ENCODE assay signal across 1 cellular context in genomic region chr13:43830481-43830873, GRCh38.
TF ChIP-seq lines count a peak whose summit lies in the region.

No MANE protein-coding gene starts in this region.

TF ChIP-seq in GM23338, 12 proteins besides CTCF, POLR2A, EP300 and RAD21 (continued from another document):
- no peak for TF ChIP-seq ZNF462 (CRISPR knock-in tag; IDR thresholded peaks at IDR 0.05)
- TF ChIP-seq STAT1 (IDR thresholded peaks at IDR 0.05; ENCODE audit: unreplicated experiment): no peak
- TF ChIP-seq EZH2 (IDR thresholded peaks at IDR 0.05; ENCODE audit: low read depth, unreplicated experiment): no peak
- TF ChIP-seq ETS1 (IDR thresholded peaks at IDR 0.05): no peak
- TF ChIP-seq POLR2AphosphoS5 (IDR thresholded peaks at IDR 0.05; ENCODE audit: low read depth): no peak
TF ChIP-seq in GM23338: peak in this region for 0.
